18 cellular contexts compared by ENCODE assay signal in genomic region chr2:71788186-71788525, GRCh38.
A peak's percentile ranks its signal among the peaks of the same experiment; 100 is the strongest.
DNase-seq lines count a peak whose midpoint lies in the region; ATAC-seq and TF ChIP-seq lines count a peak whose summit lies in the region.
"Had no signal": no experiment of that assay in that cellular context is flagged by ENCODE, and none has a peak within 500 bp of the region (broad histone marks: within the 10 kb centered on the region; RNA-seq: fewer than 3 reads in every experiment).

No MANE protein-coding gene starts in this region.

- no peaks in the 10 kb centered on the region for H3K27me3 Mint-ChIP-seq in type B pancreatic cell

- H3K27ac Mint-ChIP-seq in type B pancreatic cell = no peak overlapping the region
- no peak overlapping the region for H3K27ac Mint-ChIP-seq in activated naive CD4-positive, alpha-beta T cell treated with anti-CD3 and anti-CD28 coated beads, Interleukin-2, amount 50 U/mL, for 72 hours

- DNase-seq in right atrium auricular region (ENCODE audit: low spot score) (peak; percentile 43), Right ventricle myocardium inferior (ENCODE audit: missing footprints) (no peak), Kasumi-1 (lab: John Stamatoyannopoulos, UW) (peak; percentile 13 to 17), islet precursor cell (peak; percentile 50), type B pancreatic cell (ENCODE audit: extremely low spot score, unreplicated experiment) (peak; percentile 64), NCI-H1105 (lab: John Stamatoyannopoulos, UW) (no peak)
- no peak for DNase-seq in activated naive CD4-positive, alpha-beta T cell treated with anti-CD3 and anti-CD28 coated beads, Interleukin-2, amount 50 U/mL, for 72 hours (ENCODE audit: low spot score in 2 of 2)
- DNase-seq: BE2C, DMS79 treated with DMSO at 0.1 percent for 48 hours, Karpas-422, NCI-H1417, NCI-H1694 treated with DMSO at 0.1 percent for 48 hours, NCI-H2107, NCI-H446 treated with DMSO at 0.1 percent for 48 hours, NCI-H526 treated with DMSO at 0.1 percent for 48 hours, OCI-M1 had no signal

- no peaks in the 10 kb centered on the region for H3K36me3 ChIP-seq in right atrium auricular region
- H3K36me3 ChIP-seq: BE2C, SJSA1 had no signal

- no peaks in the 10 kb centered on the region for H3K36me3 Mint-ChIP-seq in type B pancreatic cell
- no peaks in the 10 kb centered on the region for H3K36me3 Mint-ChIP-seq in activated naive CD4-positive, alpha-beta T cell treated with anti-CD3 and anti-CD28 coated beads, Interleukin-2, amount 50 U/mL, for 72 hours

- no peaks in the 10 kb centered on the region for H3K4me1 ChIP-seq in right atrium auricular region
- H3K4me1 ChIP-seq: BE2C had no signal

- H3K4me1 Mint-ChIP-seq in type B pancreatic cell (ENCODE audit: unreplicated experiment) = peaks cover 17% of the 10 kb centered on the region

- H3K4me3 ChIP-seq in right atrium auricular region = no peak overlapping the region
- H3K4me3 ChIP-seq: SJSA1 had no signal

- no peaks in the 10 kb centered on the region for H3K27me3 ChIP-seq in right atrium auricular region
- H3K27me3 ChIP-seq: BE2C, SJSA1 had no signal

- no peaks in the 10 kb centered on the region for H3K9me3 ChIP-seq in right atrium auricular region
- H3K9me3 ChIP-seq: BE2C, SJSA1 had no signal

- H3K9me3 Mint-ChIP-seq in type B pancreatic cell = no peaks in the 10 kb centered on the region
- H3K9me3 Mint-ChIP-seq in activated naive CD4-positive, alpha-beta T cell treated with anti-CD3 and anti-CD28 coated beads, Interleukin-2, amount 50 U/mL, for 72 hours = no peaks in the 10 kb centered on the region

- intact Hi-C loops in Right ventricle myocardium inferior (cut with DNase I) = no loop called here

- ATAC-seq in Right ventricle myocardium inferior (no peak), HG03196 (IDR thresholded peaks at IDR 0.05; ENCODE audit: unreplicated experiment) (no peak)
- no peak for ATAC-seq in activated naive CD4-positive, alpha-beta T cell treated with anti-CD3 and anti-CD28 coated beads, Interleukin-2, amount 50 U/mL, for 72 hours

- no peak overlapping the region for H3K4me3 Mint-ChIP-seq in type B pancreatic cell

- no peak overlapping the region for H3K27ac ChIP-seq in right atrium auricular region
- H3K27ac ChIP-seq: SJSA1 had no signal

- no peak for TF ChIP-seq CTCF in right atrium auricular region (IDR thresholded peaks at IDR 0.05)
- no peak for TF ChIP-seq CTCF in type B pancreatic cell (conservative IDR thresholded peaks at IDR 0.05)

Comparison
In these comparisons a context has a peak if more than half of its experiments do, and no peak if none do; other contexts are left out.
1. DNase-seq: peak in right atrium auricular region (single experiment), Kasumi-1 (2 of 2), islet precursor cell (single experiment) and type B pancreatic cell (single experiment); none in Right ventricle myocardium inferior (single experiment), NCI-H1105 (single experiment) and activated naive CD4-positive, alpha-beta T cell treated with anti-CD3 and anti-CD28 coated beads, Interleukin-2, amount 50 U/mL, for 72 hours (0 of 2).